9 cellular contexts compared by ENCODE assay signal in the genomic region with DNA sequence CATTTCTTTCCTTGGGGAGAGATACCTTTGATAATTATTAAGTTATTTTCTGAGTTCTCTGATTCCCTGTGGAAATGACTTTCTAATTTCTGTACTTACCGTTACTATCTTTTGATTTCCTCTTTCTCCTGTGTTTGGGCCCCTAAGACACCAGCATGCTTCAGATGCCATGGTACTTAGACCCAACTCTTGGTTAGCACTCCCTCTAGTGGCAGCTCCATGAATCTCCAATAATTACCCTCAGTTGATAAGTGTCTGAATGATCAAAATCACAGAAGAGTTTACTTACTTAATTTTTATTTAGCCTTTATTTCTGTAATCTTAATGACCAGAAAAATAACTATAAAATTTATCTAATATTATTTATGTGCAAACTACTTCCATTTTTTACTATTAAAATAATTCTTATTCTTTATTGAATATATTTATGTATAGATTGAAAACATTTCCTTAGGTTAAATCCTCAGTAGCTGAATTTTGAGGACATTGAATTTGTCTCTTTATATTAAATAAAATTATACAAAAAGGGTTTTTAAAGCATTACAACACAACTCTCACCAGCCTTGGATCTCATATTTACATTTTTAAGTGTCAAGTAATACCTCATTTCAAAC.
A peak's percentile ranks its signal among the peaks of the same experiment; 100 is the strongest.
DNase-seq lines count a peak whose midpoint lies in the region; ATAC-seq, FAIRE-seq and TF ChIP-seq lines count a peak whose summit lies in the region.
"Had no signal": no experiment of that assay in that cellular context is flagged by ENCODE, and none has a peak within 500 bp of the region (broad histone marks: within the 10 kb centered on the region; RNA-seq: fewer than 3 reads in every experiment).

No MANE protein-coding gene starts in this region.

- H3K79me2 ChIP-seq in K562 (ENCODE audit: control insufficient read depth, insufficient read depth, low read length): no peaks in the 10 kb centered on the region

- H3K36me3 ChIP-seq in K562 (ENCODE audit: control insufficient read depth, insufficient read depth, low read length): no peaks in the 10 kb centered on the region

- no peaks in the 10 kb centered on the region for H3K9me3 ChIP-seq in K562 (replicated peaks; ENCODE audit: control insufficient read depth, insufficient read depth, low read depth, low read length)

- in situ Hi-C loops in K562 (cut with MboI): no loop called here

- no peaks in the 10 kb centered on the region for H3K36me3 Mint-ChIP-seq in stimulated activated memory B cell treated with anti-CD40 and anti-IgM and Interleukin-4, amounts not matched to agents 10 μg/mL and 1 μg/mL and 100 μg/mL, for 72 hours
- H3K36me3 Mint-ChIP-seq: CD8-positive, alpha-beta memory T cell had no signal

- no peak for TF ChIP-seq EP300 in K562 (IDR thresholded peaks at IDR 0.05; ENCODE audit: low read length)

- DNase-seq in NCI-H1092 treated with DMSO at 0.1 percent for 48 hours (lab: John Stamatoyannopoulos, UW) (peak; percentile 29), NCI-H1092 (lab: John Stamatoyannopoulos, UW) (no peak), NCI-H748 treated with DMSO at 0.1 percent for 48 hours (lab: John Stamatoyannopoulos, UW) (peak; percentile 14), K562 (ENCODE audit: extremely low read depth in 1 of 4, low spot score in 3 of 4) (peak; percentile 38 to 59 (median 56)), inferior parietal cortex (ENCODE audit: extremely low spot score) (peak; percentile 78)

- intact Hi-C loops in K562 (cut with micrococcal nuclease): loop anchor here (1.0 to 2.0 kb wide), 2 partner anchors 328 to 708 kb away; no protein-coding TSS in a partner anchor

- no peaks in the 10 kb centered on the region for H4K20me1 ChIP-seq in K562 (replicated peaks; ENCODE audit: control insufficient read depth, insufficient read depth, low read length)

- TF ChIP-seq RAD21 in K562 (CRISPR knock-in tag; conservative IDR thresholded peaks at IDR 0.05 in 1 of 2, IDR thresholded peaks at IDR 0.05 in 1 of 2): peak; percentile 68 to 79

- POLR2A ChIA-PET in K562 (lab: Yijun Ruan, JAX): no interaction called here

- H3K4me3 Mint-ChIP-seq in stimulated activated memory B cell treated with anti-CD40 and anti-IgM and Interleukin-4, amounts not matched to agents 10 μg/mL and 1 μg/mL and 100 μg/mL, for 72 hours: no peak overlapping the region
- H3K4me3 Mint-ChIP-seq: CD8-positive, alpha-beta memory T cell had no signal

- TF ChIP-seq POLR2A in K562 (conservative IDR thresholded peaks at IDR 0.05): no peak

- H3K4me1 ChIP-seq in K562 (replicated peaks in 1 of 2; ENCODE audit: control insufficient read depth in 2 of 2, insufficient read depth in 2 of 2, low read length in 2 of 2): no peaks in the 10 kb centered on the region

- no TSS peak for BruUV-seq in K562 (replicated peaks; lab: Mats Ljungman, UMichigan)

- FAIRE-seq in K562 (lab: Jason Lieb, UNC): peak; percentile 26

- CTCF ChIA-PET in K562 (lab: Yijun Ruan, JAX; ENCODE audit: low intra/inter-chr PET ratio): interaction anchor here (1.8 kb wide), 1 partner anchor 327 kb away, joined by 13 read pairs; no protein-coding TSS in a partner anchor

- no peak overlapping the region for H3K27ac Mint-ChIP-seq in stimulated activated memory B cell treated with anti-CD40 and anti-IgM and Interleukin-4, amounts not matched to agents 10 μg/mL and 1 μg/mL and 100 μg/mL, for 72 hours
- H3K27ac Mint-ChIP-seq: CD8-positive, alpha-beta memory T cell had no signal

- H3K9me1 ChIP-seq in K562 (ENCODE audit: control insufficient read depth, insufficient read depth, low read length): no peaks in the 10 kb centered on the region

- H3K4me3 ChIP-seq in K562: no peak overlapping the region

- H3K27ac ChIP-seq in K562 (ENCODE audit: extremely low read depth, low read depth, low read length): no peak overlapping the region

- H3K27me3 Mint-ChIP-seq in stimulated activated memory B cell treated with anti-CD40 and anti-IgM and Interleukin-4, amounts not matched to agents 10 μg/mL and 1 μg/mL and 100 μg/mL, for 72 hours: peaks cover 10% of the 10 kb centered on the region

- H3K9me3 Mint-ChIP-seq in stimulated activated memory B cell treated with anti-CD40 and anti-IgM and Interleukin-4, amounts not matched to agents 10 μg/mL and 1 μg/mL and 100 μg/mL, for 72 hours: no peaks in the 10 kb centered on the region

- H3K9ac ChIP-seq in K562 (ENCODE audit: insufficient read depth in 1 of 2, low read depth in 2 of 2, low read length in 2 of 2): no peak overlapping the region

- H3K27me3 ChIP-seq in K562 (ENCODE audit: control insufficient read depth in 2 of 2, insufficient read depth in 2 of 2, low read length in 2 of 2): no peaks in the 10 kb centered on the region

- peak; percentile 51 to 73 (median 68) for TF ChIP-seq CTCF in K562 (IDR thresholded peaks at IDR 0.05 in 2 of 3, conservative IDR thresholded peaks at IDR 0.05 in 1 of 3; ENCODE audit: insufficient read depth in 2 of 3, low read depth in 1 of 3, low read length in 3 of 3)

- no peak overlapping the region for H2AFZ ChIP-seq in K562 (ENCODE audit: low read depth, low read length)

- no peak overlapping the region for H3K4me2 ChIP-seq in K562 (ENCODE audit: insufficient read depth, low read length)

- 0% methylated on average over 1 of the region's 1 CpG for WGBS in K562 (ENCODE audit: insufficient coverage, low coverage, missing lambda C conversion rate)

- no peaks in the 10 kb centered on the region for H3K4me1 Mint-ChIP-seq in stimulated activated memory B cell treated with anti-CD40 and anti-IgM and Interleukin-4, amounts not matched to agents 10 μg/mL and 1 μg/mL and 100 μg/mL, for 72 hours
- H3K4me1 Mint-ChIP-seq: CD8-positive, alpha-beta memory T cell had no signal

- peak; percentile 90 for ATAC-seq in GM19397 (IDR thresholded peaks at IDR 0.05; ENCODE audit: unreplicated experiment)
- peak; percentile 96 for ATAC-seq in HG03442 (IDR thresholded peaks at IDR 0.05; ENCODE audit: unreplicated experiment)
- ATAC-seq in K562: peak; percentile 83
- ATAC-seq in stimulated activated memory B cell treated with anti-CD40 and anti-IgM and Interleukin-4, amounts not matched to agents 10 μg/mL and 1 μg/mL and 100 μg/mL, for 72 hours: peak; percentile 62

TF ChIP-seq in K562, 482 proteins besides CTCF, POLR2A, EP300 and RAD21:
- peak; percentile 55 for TF ChIP-seq SMC3 (conservative IDR thresholded peaks at IDR 0.05; ENCODE audit: insufficient read depth, low read depth, low read length)
- TF ChIP-seq, protein P1, sequence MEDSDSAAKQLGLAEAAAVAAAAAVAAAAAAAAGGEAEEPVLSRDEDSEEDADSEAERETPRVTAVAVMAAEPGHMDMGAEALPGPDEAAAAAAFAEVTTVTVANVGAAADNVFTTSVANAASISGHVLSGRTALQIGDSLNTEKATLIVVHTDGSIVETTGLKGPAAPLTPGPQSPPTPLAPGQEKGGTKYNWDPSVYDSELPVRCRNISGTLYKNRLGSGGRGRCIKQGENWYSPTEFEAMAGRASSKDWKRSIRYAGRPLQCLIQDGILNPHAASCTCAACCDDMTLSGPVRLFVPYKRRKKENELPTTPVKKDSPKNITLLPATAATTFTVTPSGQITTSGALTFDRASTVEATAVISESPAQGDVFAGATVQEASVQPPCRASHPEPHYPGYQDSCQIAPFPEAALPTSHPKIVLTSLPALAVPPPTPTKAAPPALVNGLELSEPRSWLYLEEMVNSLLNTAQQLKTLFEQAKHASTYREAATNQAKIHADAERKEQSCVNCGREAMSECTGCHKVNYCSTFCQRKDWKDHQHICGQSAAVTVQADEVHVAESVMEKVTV (CRISPR knock-in tag; IDR thresholded peaks at IDR 0.05): 0 out of 2 replicates have a peak, but pooled peaks have one; percentile 28
- TF ChIP-seq, protein P2, sequence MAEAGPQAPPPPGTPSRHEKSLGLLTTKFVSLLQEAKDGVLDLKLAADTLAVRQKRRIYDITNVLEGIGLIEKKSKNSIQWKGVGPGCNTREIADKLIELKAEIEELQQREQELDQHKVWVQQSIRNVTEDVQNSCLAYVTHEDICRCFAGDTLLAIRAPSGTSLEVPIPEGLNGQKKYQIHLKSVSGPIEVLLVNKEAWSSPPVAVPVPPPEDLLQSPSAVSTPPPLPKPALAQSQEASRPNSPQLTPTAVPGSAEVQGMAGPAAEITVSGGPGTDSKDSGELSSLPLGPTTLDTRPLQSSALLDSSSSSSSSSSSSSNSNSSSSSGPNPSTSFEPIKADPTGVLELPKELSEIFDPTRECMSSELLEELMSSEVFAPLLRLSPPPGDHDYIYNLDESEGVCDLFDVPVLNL (CRISPR knock-in tag; IDR thresholded peaks at IDR 0.05; ENCODE audit: low read depth): no peak
